29 cellular contexts compared by ENCODE assay signal in the genomic region with DNA sequence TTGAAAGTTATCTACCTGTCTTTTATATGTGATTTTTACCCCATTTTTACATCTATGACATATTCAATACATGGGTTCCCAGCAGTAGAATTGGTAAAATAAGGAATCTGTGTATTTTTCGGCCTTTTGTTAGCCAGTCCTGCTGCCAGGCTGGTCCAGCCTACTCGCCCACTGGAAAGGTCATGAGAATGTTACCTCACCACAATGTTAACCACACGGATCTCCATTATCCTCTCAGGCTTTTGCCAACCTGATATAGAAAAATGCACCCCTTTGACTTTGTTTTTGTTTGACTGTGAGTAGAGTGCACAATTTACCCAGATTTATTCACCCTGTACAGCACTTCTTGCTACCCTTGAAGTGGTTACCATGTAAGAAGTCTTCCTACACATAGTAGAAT.
"Had no signal": no experiment of that assay in that cellular context is flagged by ENCODE, and none has a peak within 500 bp of the region (broad histone marks: within the 10 kb centered on the region; RNA-seq: fewer than 3 reads in every experiment).

No MANE protein-coding gene starts in this region.

- H3K9me3 ChIP-seq: adrenal gland, body of pancreas had no signal

- H3K27ac ChIP-seq: adrenal gland, body of pancreas, brain microvascular endothelial cell, breast epithelium had no signal

- DNase-seq: activated B cell treated with CpG ODN at 0.5 μM for 24 hours; activated CD4-positive, alpha-beta memory T cell treated with anti-CD3 and anti-CD28 coated beads for 36 hours; activated CD4-positive, alpha-beta T cell treated with anti-CD3 and anti-CD28 coated beads for 4 hours; activated CD4-positive, alpha-beta T cell treated with anti-CD3 and anti-CD28 coated beads, Interleukin-2, amount 10 ng/mL, durations not matched to agents 24 days and 14 days; activated CD4-positive, alpha-beta T cell treated with anti-CD3 and anti-CD28 coated beads, Interleukin-2, amount 50 U/mL, for 1 hour; activated CD4-positive, alpha-beta T cell treated with anti-CD3 and anti-CD28 coated beads, Interleukin-2, amount 50 U/mL, for 4 hours; activated CD4-positive, CD25-positive, alpha-beta regulatory T cell treated with anti-CD3 and anti-CD28 coated beads, Interleukin-2, amount 50 U/mL, for 72 hours; activated CD8-positive, alpha-beta memory T cell treated with anti-CD3 and anti-CD28 coated beads, Interleukin-2, amount 50 U/mL, for 4 hours; activated CD8-positive, alpha-beta T cell treated with anti-CD3 and anti-CD28 coated beads for 36 hours; activated effector memory CD4-positive, alpha-beta T cell treated with anti-CD3 and anti-CD28 coated beads, Interleukin-2, amount 50 U/mL, for 16 hours; activated gamma-delta T cell treated with Interleukin-2 at 50 U/mL for 16 hours; activated naive CD4-positive, alpha-beta T cell; activated naive CD4-positive, alpha-beta T cell treated with anti-CD3 and anti-CD28 coated beads for 36 hours; activated naive CD4-positive, alpha-beta T cell treated with anti-CD3 and anti-CD28 coated beads, Interleukin-2, amount 50 U/mL, for 16 hours; activated naive CD8-positive, alpha-beta T cell treated with anti-CD3 and anti-CD28 coated beads for 36 hours; activated T-cell treated with anti-CD3 and anti-CD28 coated beads for 4 hours; activated T-cell treated with anti-CD3 and anti-CD28 coated beads, Interleukin-2, amount 50 U/mL, for 1 hour; activated T-cell treated with anti-CD3 and anti-CD28 coated beads, Interleukin-2, amount 50 U/mL, for 4 hours; activated T-cell treated with anti-CD3 and anti-CD28 coated beads, Interleukin-2, amount 50 U/mL, for 72 hours; adrenal gland; amniotic stem cell; aorta; body of pancreas; brain microvascular endothelial cell; central memory CD4-positive, alpha-beta T cell; T-helper 1 cell; T-helper 2 cell; T-helper 9 cell had no signal

- H3K27me3 ChIP-seq: adrenal gland, body of pancreas, brain microvascular endothelial cell, breast epithelium had no signal

- H3K36me3 ChIP-seq: adrenal gland, brain microvascular endothelial cell, breast epithelium had no signal

- H3K4me1 ChIP-seq: adrenal gland, breast epithelium had no signal

- H3K4me3 ChIP-seq: adrenal gland, body of pancreas, breast epithelium had no signal
